8 cellular contexts compared by ENCODE assay signal in genomic region chr16:29346796-29347580, GRCh38. TPM values are rescaled to one million over a fixed set of nuclear protein-coding genes. Genes with fewer than 3 reads are reported as not detected.
A peak's percentile ranks its signal among the peaks of the same experiment; 100 is the strongest.
DNase-seq lines count a peak whose midpoint lies in the region; ATAC-seq, FAIRE-seq and TF ChIP-seq lines count a peak whose summit lies in the region.
"Not testable (repeated sequence)": the region's sequence is repeated elsewhere in the genome, so short reads cannot be mapped to it uniquely, and the experiment has no call there.

No MANE protein-coding gene starts in this region.

- H3K9me3 Mint-ChIP-seq in effector memory CD8-positive, alpha-beta T cell; natural killer cell; stimulated activated memory B cell treated with anti-CD40 and anti-IgM and Interleukin-4, amounts not matched to agents 10 μg/mL and 1 μg/mL and 100 μg/mL, for 72 hours: not testable (repeated sequence)

- not testable (repeated sequence) for TF ChIP-seq POLR2A in GM12891 (IDR thresholded peaks at IDR 0.05; ENCODE audit: low read depth, low read length)

- H3K36me3 ChIP-seq in BLaER1; Karpas-422 (ENCODE audit: insufficient read depth, low read length); SU-DHL-6 (ENCODE audit: low read length): not testable (repeated sequence)

- not testable (repeated sequence) for H3K36me3 Mint-ChIP-seq in effector memory CD8-positive, alpha-beta T cell (ENCODE audit: insufficient read depth); natural killer cell; stimulated activated memory B cell treated with anti-CD40 and anti-IgM and Interleukin-4, amounts not matched to agents 10 μg/mL and 1 μg/mL and 100 μg/mL, for 72 hours

- not testable (repeated sequence) for H4K20me1 ChIP-seq in BLaER1; Karpas-422 (ENCODE audit: insufficient read depth, low read depth, low read length); SU-DHL-6 (ENCODE audit: low read depth, low read length)

- H3K27me3 Mint-ChIP-seq in effector memory CD8-positive, alpha-beta T cell; natural killer cell (ENCODE audit: low read depth in 2 of 2); stimulated activated memory B cell treated with anti-CD40 and anti-IgM and Interleukin-4, amounts not matched to agents 10 μg/mL and 1 μg/mL and 100 μg/mL, for 72 hours: not testable (repeated sequence)

- not testable (repeated sequence) for H3K9ac ChIP-seq in BLaER1
- H3K9ac ChIP-seq in Karpas-422 (ENCODE audit: low read length) (peak overlapping the region; percentile 45; the same call in 1 of the 2 replicates), SU-DHL-6 (ENCODE audit: low read length) (peak overlapping the region; percentile 3; the same call in 1 of the 2 replicates)

- not testable (repeated sequence) for H3K9me3 ChIP-seq in BLaER1; Karpas-422 (ENCODE audit: low read length); SU-DHL-6 (ENCODE audit: insufficient read depth, low read length)

- TF ChIP-seq CTCF in SU-DHL-6 (IDR thresholded peaks at IDR 0.05; ENCODE audit: insufficient read depth, low read length, poor library complexity, severe bottlenecking); natural killer cell (IDR thresholded peaks at IDR 0.05): not testable (repeated sequence)

- not testable (repeated sequence) for H3K79me2 ChIP-seq in Karpas-422 (ENCODE audit: low read length); SU-DHL-6 (ENCODE audit: insufficient read depth, low read length)

- H2AFZ ChIP-seq in Karpas-422 (ENCODE audit: low read length); SU-DHL-6 (ENCODE audit: low read depth, low read length, severe bottlenecking): not testable (repeated sequence)

- H3K4me3 ChIP-seq in BLaER1; Karpas-422 (ENCODE audit: low read length); SU-DHL-6 (ENCODE audit: insufficient read depth, low read length, poor library complexity, severe bottlenecking): not testable (repeated sequence)

- H3K4me3 Mint-ChIP-seq in effector memory CD8-positive, alpha-beta T cell; natural killer cell: not testable (repeated sequence)
- H3K4me3 Mint-ChIP-seq in stimulated activated memory B cell treated with anti-CD40 and anti-IgM and Interleukin-4, amounts not matched to agents 10 μg/mL and 1 μg/mL and 100 μg/mL, for 72 hours = peak overlapping the region; percentile 43

- FAIRE-seq in GM12891 (lab: Jason Lieb, UNC) = not testable (repeated sequence)

- not testable (repeated sequence) for H3K27ac ChIP-seq in BLaER1
- H3K27ac ChIP-seq in Karpas-422 (ENCODE audit: low read length) = peak overlapping the region; percentile 86
- peak overlapping the region; percentile 74 for H3K27ac ChIP-seq in SU-DHL-6 (ENCODE audit: low read depth, low read length)

- H3K9me2 ChIP-seq in Karpas-422 (replicated peaks; ENCODE audit: insufficient read depth, low read length); SU-DHL-6 (replicated peaks; ENCODE audit: insufficient read depth, low read length): not testable (repeated sequence)

- H3K27ac Mint-ChIP-seq in effector memory CD8-positive, alpha-beta T cell = not testable (repeated sequence)
- peak overlapping the region; percentile 36 to 53 for H3K27ac Mint-ChIP-seq in natural killer cell
- peak overlapping the region; percentile 91 for H3K27ac Mint-ChIP-seq in stimulated activated memory B cell treated with anti-CD40 and anti-IgM and Interleukin-4, amounts not matched to agents 10 μg/mL and 1 μg/mL and 100 μg/mL, for 72 hours

- H3K4me2 ChIP-seq in BLaER1 (peak overlapping the region; percentile 16; the same call in 1 of the 2 replicates), Karpas-422 (ENCODE audit: low read depth, low read length, poor library complexity, severe bottlenecking) (peak overlapping the region; percentile 42), SU-DHL-6 (ENCODE audit: low read depth, low read length, poor library complexity, severe bottlenecking) (peak overlapping the region; percentile 21)

- intact Hi-C loops in natural killer cell (cut with micrococcal nuclease) = not testable (repeated sequence)

- H3K27me3 ChIP-seq in BLaER1; Karpas-422 (ENCODE audit: low read length); SU-DHL-6 (ENCODE audit: low read length): not testable (repeated sequence)

- H3F3A ChIP-seq in SU-DHL-6 (ENCODE audit: insufficient read depth) = not testable (repeated sequence)

- not testable (repeated sequence) for H3K4me1 Mint-ChIP-seq in effector memory CD8-positive, alpha-beta T cell (ENCODE audit: low read depth in 2 of 2); natural killer cell
- H3K4me1 Mint-ChIP-seq in stimulated activated memory B cell treated with anti-CD40 and anti-IgM and Interleukin-4, amounts not matched to agents 10 μg/mL and 1 μg/mL and 100 μg/mL, for 72 hours = peaks cover 29% of the 10 kb centered on the region

- H3K4me1 ChIP-seq in BLaER1 = peaks cover 12% of the 10 kb centered on the region
- peaks cover 16% of the 10 kb centered on the region for H3K4me1 ChIP-seq in Karpas-422 (ENCODE audit: low read length)

- peak; percentile 49 for ATAC-seq in HG03097 (IDR thresholded peaks at IDR 0.05; ENCODE audit: low FRiP score, unreplicated experiment)
- peak; percentile 39 for ATAC-seq in effector memory CD8-positive, alpha-beta T cell (replicated peaks)
- peak in 2 of 3 donors; percentile 23 to 58 for ATAC-seq in natural killer cell
- peak; percentile 88 for ATAC-seq in stimulated activated memory B cell treated with anti-CD40 and anti-IgM and Interleukin-4, amounts not matched to agents 10 μg/mL and 1 μg/mL and 100 μg/mL, for 72 hours

- DNase-seq in GM12891 (ENCODE audit: insufficient read length, low spot score); effector memory CD8-positive, alpha-beta T cell; natural killer cell: not testable (repeated sequence)
- peak; percentile 68 for DNase-seq in Karpas-422

TF ChIP-seq in GM12891, 5 proteins besides CTCF, POLR2A, EP300 and RAD21:
- TF ChIP-seq SPI1 (IDR thresholded peaks at IDR 0.05; ENCODE audit: low read depth, low read length) = 0 out of 2 replicates have a peak, but pooled peaks have one; percentile 16
TF ChIP-seq in GM12891: peak in this region for 1; not testable (repeated sequence) for 4.

RNA-seq across cellular contexts. Expression of gene NPIPB11, which starts 59.5 kb away (rescaled TPM):
- polyA plus RNA-seq in GM12891 (2012; ENCODE audit: low read depth, missing spikeins) = 0.69 TPM
- 0.47 and 0.52 TPM in 2 replicates for total RNA-seq in Karpas-422 (2014; rRNA removed; shearing (Covaris generic); ENCODE audit: low replicate concordance)
- 10 to 100 TPM in 1 of 3 donors, 1 to 10 TPM in 2; 1.8 to 12.2 (median 4.4) TPM for total RNA-seq in natural killer cell
